In genomic region chr17:31251075-31251474, GRCh38 we compare ENCODE assay signal across 14 cellular contexts. TPM values are rescaled to one million over a fixed set of nuclear protein-coding genes. Genes with fewer than 3 reads are reported as not detected.
DNase-seq lines count a peak whose midpoint lies in the region; ATAC-seq and TF ChIP-seq lines count a peak whose summit lies in the region.
"Had no signal": no experiment of that assay in that cellular context is flagged by ENCODE, and none has a peak within 500 bp of the region (broad histone marks: within the 10 kb centered on the region; RNA-seq: fewer than 3 reads in every experiment).

No MANE protein-coding gene starts in this region.

- BruUV-seq in A673 (replicated peaks; lab: Mats Ljungman, UMichigan) = no TSS peak

- H3K27ac ChIP-seq in A673 (ENCODE audit: low read depth, low read length, poor library complexity, severe bottlenecking) = no peak overlapping the region
- H3K27ac ChIP-seq: VCaP had no signal

- no peaks in the 10 kb centered on the region for H3K27me3 Mint-ChIP-seq in HFFc6 (ENCODE audit: insufficient read depth)
- H3K27me3 Mint-ChIP-seq in mesothelial cell of epicardium (ENCODE audit: low read depth) = no peaks in the 10 kb centered on the region
- H3K27me3 Mint-ChIP-seq: dendritic cell treated with granulocyte-macrophage colony-stimulating factor and Interleukin-4, amounts not matched to agents 40 ng/mL and 50 ng/mL, for 4 days had no signal

- peaks cover 47% of the 10 kb centered on the region for H3K36me3 Mint-ChIP-seq in HFFc6 (ENCODE audit: low read depth)
- peaks cover 12% of the 10 kb centered on the region for H3K36me3 Mint-ChIP-seq in mesothelial cell of epicardium

- peak; percentile 2 for DNase-seq in A673 (ENCODE audit: low spot score)
- DNase-seq in HFFc6 = no peak
- DNase-seq in adipocyte (ENCODE audit: low read depth) = peak; percentile 30
- DNase-seq in mesothelial cell of epicardium (ENCODE audit: low spot score in 2 of 2, unreplicated experiment in 2 of 2) = no peak
- DNase-seq in NCI-H446 treated with DMSO at 0.1 percent for 48 hours (lab: John Stamatoyannopoulos, UW) = no peak
- DNase-seq: activated effector memory CD4-positive, alpha-beta T cell treated with anti-CD3 and anti-CD28 coated beads, Interleukin-2, amount 50 U/mL, for 16 hours; anterior cingulate cortex; Caco-2; NCI-H345 had no signal

- CTCF ChIA-PET in A673 (lab: Charles Lee) = no interaction called here

- no peak overlapping the region for H3K4me3 ChIP-seq in A673 (ENCODE audit: low read depth, low read length, poor library complexity, severe bottlenecking)
- peak overlapping the region; percentile 24 for H3K4me3 ChIP-seq in adipocyte (ENCODE audit: low read length)

- peak overlapping the region; percentile 90 for H3K27ac Mint-ChIP-seq in HFFc6
- H3K27ac Mint-ChIP-seq in mesothelial cell of epicardium = peak overlapping the region; percentile 24
- H3K27ac Mint-ChIP-seq: dendritic cell treated with granulocyte-macrophage colony-stimulating factor and Interleukin-4, amounts not matched to agents 40 ng/mL and 50 ng/mL, for 4 days had no signal

- H3K9me3 ChIP-seq in A673 (ENCODE audit: low read depth, low read length, poor library complexity, severe bottlenecking) = no peaks in the 10 kb centered on the region
- H3K9me3 ChIP-seq in adipocyte (ENCODE audit: control insufficient read depth, low read length) = no peaks in the 10 kb centered on the region
- H3K9me3 ChIP-seq: Caco-2 had no signal

- H3K4me1 Mint-ChIP-seq in HFFc6 (ENCODE audit: low read depth) (peaks cover 85% of the 10 kb centered on the region), mesothelial cell of epicardium (peaks cover 20% of the 10 kb centered on the region)

- H3K4me1 ChIP-seq in A673 (ENCODE audit: insufficient read depth, low read length, poor library complexity, severe bottlenecking) (peaks cover 32% of the 10 kb centered on the region), adipocyte (ENCODE audit: control insufficient read depth, insufficient read depth, low read length) (peaks cover 48% of the 10 kb centered on the region)
- H3K4me1 ChIP-seq: Caco-2 had no signal

- intact Hi-C loops in A673 (cut with micrococcal nuclease; ENCODE audit: unreplicated experiment) = loop anchor here (10.0 kb wide), 1 partner anchor 64 kb away; the partner anchor contains the start of gene EVI2B

- H3K36me3 ChIP-seq in A673 (ENCODE audit: insufficient read depth, low read length, poor library complexity, severe bottlenecking) = no peaks in the 10 kb centered on the region
- peaks cover 4% of the 10 kb centered on the region for H3K36me3 ChIP-seq in adipocyte (ENCODE audit: control insufficient read depth, insufficient read depth, low read length, severe bottlenecking)

- no peaks in the 10 kb centered on the region for H3K27me3 ChIP-seq in A673 (replicated peaks; ENCODE audit: insufficient read depth, low read depth, low read length, poor library complexity)
- H3K27me3 ChIP-seq in adipocyte (replicated peaks; ENCODE audit: control insufficient read depth, insufficient read depth, low read length) = no peaks in the 10 kb centered on the region

- H3K4me3 Mint-ChIP-seq in HFFc6 = no peak overlapping the region; the same call in 1 of the 2 replicates
- H3K4me3 Mint-ChIP-seq in mesothelial cell of epicardium = no peak overlapping the region
- H3K4me3 Mint-ChIP-seq: dendritic cell treated with granulocyte-macrophage colony-stimulating factor and Interleukin-4, amounts not matched to agents 40 ng/mL and 50 ng/mL, for 4 days had no signal

- TF ChIP-seq CTCF in A673 (conservative IDR thresholded peaks at IDR 0.05; ENCODE audit: low read depth, low read length) (no peak), HFFc6 (IDR thresholded peaks at IDR 0.05) (no peak), mesothelial cell of epicardium (IDR thresholded peaks at IDR 0.05; ENCODE audit: unreplicated experiment) (no peak)

- H3K9me3 Mint-ChIP-seq in HFFc6 (no peaks in the 10 kb centered on the region), mesothelial cell of epicardium (no peaks in the 10 kb centered on the region)
- H3K9me3 Mint-ChIP-seq: dendritic cell treated with granulocyte-macrophage colony-stimulating factor and Interleukin-4, amounts not matched to agents 40 ng/mL and 50 ng/mL, for 4 days had no signal

- peak overlapping the region; percentile 53 for H3K9ac ChIP-seq in adipocyte (ENCODE audit: low read length)

- POLR2A ChIA-PET in A673 (lab: Charles Lee; ENCODE audit: low non-redundant PET) = no interaction called here

- ATAC-seq in HG03196 (IDR thresholded peaks at IDR 0.05; ENCODE audit: unreplicated experiment) (no peak), HG03457 (IDR thresholded peaks at IDR 0.05; ENCODE audit: unreplicated experiment) (no peak), HG02852 (IDR thresholded peaks at IDR 0.05; ENCODE audit: unreplicated experiment) (no peak)

RNA-seq across cellular contexts. Expression of gene OMG, which starts 46.0 kb away (rescaled TPM):
- total RNA-seq in A673 (2021) = not detected in 2 replicates
- total RNA-seq in HFFc6 (2021; fragmentation: NEBNext Ultra II Directional; extraction: Animal tissue kit (Norgen Biotek cat#: 25700)) = under 1 TPM in 1 of 6 experiments, not detected in 5; 0.26 TPM
- total RNA-seq in mesothelial cell of epicardium = not detected in 3 replicates
- total RNA-seq: Caco-2 had no signal

Comparison
In these comparisons a context has a peak if more than half of its experiments do, and no peak if none do; other contexts are left out.
1. DNase-seq: peak in A673 (single experiment) and adipocyte (single experiment); none in HFFc6 (single experiment), mesothelial cell of epicardium (0 of 2) and NCI-H446 treated with DMSO at 0.1 percent for 48 hours (single experiment).